Comparison of ENCODE assay signal across 1 cellular context in genomic region chr1:230784163-230784562, GRCh38.
A peak's percentile ranks its signal among the peaks of the same experiment; 100 is the strongest.
TF ChIP-seq lines count a peak whose summit lies in the region.

No MANE protein-coding gene starts in this region.

TF ChIP-seq in H1, 55 proteins besides CTCF, POLR2A, EP300 and RAD21:
- TF ChIP-seq KDM1A (IDR thresholded peaks at IDR 0.05; ENCODE audit: borderline replicate concordance, low read length) = no peak
- TF ChIP-seq SP1 (IDR thresholded peaks at IDR 0.05; ENCODE audit: low read depth, low read length) = 0 out of 2 replicates have a peak, but pooled peaks have one; percentile 33
- peak; percentile 45 for TF ChIP-seq NANOG (IDR thresholded peaks at IDR 0.05; ENCODE audit: insufficient read depth, low read depth, low read length, poor library complexity, severe bottlenecking)
- no peak for TF ChIP-seq FOSL1 (IDR thresholded peaks at IDR 0.05; ENCODE audit: insufficient read depth, low read depth, low read length)
- no peak for TF ChIP-seq SIRT6 (IDR thresholded peaks at IDR 0.05; ENCODE audit: low read length)
- no peak for TF ChIP-seq BRCA1 (IDR thresholded peaks at IDR 0.05; ENCODE audit: low read depth, low read length)
- no peak for TF ChIP-seq SIX5 (IDR thresholded peaks at IDR 0.05; ENCODE audit: low read depth, low read length)
- 0 out of 2 replicates have a peak, but pooled peaks have one; percentile 20 for TF ChIP-seq YY1 (IDR thresholded peaks at IDR 0.05; ENCODE audit: low read depth, low read length)
- TF ChIP-seq CEBPB (IDR thresholded peaks at IDR 0.05; ENCODE audit: low read depth, low read length) = peak; percentile 79
- TF ChIP-seq POLR2AphosphoS5 (IDR thresholded peaks at IDR 0.05; ENCODE audit: low read depth, low read length) = peak; percentile 75; the same call in 1 of the 2 replicates
